8 cellular contexts compared by ENCODE assay signal in the genomic region with DNA sequence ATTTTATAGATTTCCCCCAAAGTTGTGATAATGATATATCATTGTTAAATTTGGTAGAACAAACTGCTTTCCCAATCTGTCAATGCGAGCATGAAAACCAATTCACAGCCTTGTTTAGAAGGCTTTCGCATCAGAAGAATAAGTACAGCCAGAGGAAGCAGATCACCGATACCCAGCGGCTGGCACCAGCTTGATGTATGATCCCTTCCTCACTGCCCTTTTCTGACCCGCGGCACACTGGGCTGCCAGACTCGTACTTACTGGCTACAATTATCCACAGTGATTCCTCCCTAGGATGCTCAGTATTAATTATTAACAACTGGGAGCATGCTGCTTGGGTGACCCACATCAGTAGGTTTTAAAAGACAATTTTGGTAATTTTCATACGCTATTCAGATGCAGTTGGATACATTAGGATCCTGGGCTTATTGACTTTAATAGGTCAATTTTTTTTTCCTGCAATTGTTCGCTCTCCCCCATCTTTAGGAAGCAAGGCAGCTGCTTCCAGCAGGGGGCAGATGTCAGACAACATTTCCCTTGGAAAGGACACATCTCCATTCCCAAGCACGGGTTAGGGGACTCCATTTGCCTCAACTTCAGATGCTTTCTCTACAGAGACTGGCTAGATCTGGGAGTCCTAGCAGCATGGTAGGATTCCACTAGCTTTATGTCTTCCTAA.
A peak's percentile ranks its signal among the peaks of the same experiment; 100 is the strongest.
DNase-seq lines count a peak whose midpoint lies in the region; ATAC-seq, FAIRE-seq and TF ChIP-seq lines count a peak whose summit lies in the region.

No MANE protein-coding gene starts in this region.

- no peak overlapping the region for H3K4me3 ChIP-seq in astrocyte (ENCODE audit: insufficient read depth, low read depth, low read length)
- H3K4me3 ChIP-seq in coronary artery, result no peak overlapping the region

- no peak overlapping the region for H3K27ac ChIP-seq in astrocyte (ENCODE audit: low read depth, low read length)
- no peak overlapping the region for H3K27ac ChIP-seq in coronary artery

- no peaks in the 10 kb centered on the region for H3K9me3 ChIP-seq in astrocyte (ENCODE audit: insufficient read depth, low read depth, low read length)

- no peaks in the 10 kb centered on the region for H3K9me3 Mint-ChIP-seq in astrocyte (ENCODE audit: unreplicated experiment)

- no peak overlapping the region for H2AFZ ChIP-seq in astrocyte (ENCODE audit: low read depth, low read length)

- DNase-seq in CMK (ENCODE audit: low read depth) (peak; percentile 1), HTR-8/SVneo (ENCODE audit: insufficient read length, low spot score) (peak; percentile 10), astrocyte (ENCODE audit: low read depth) (no peak), midbrain (lab: John Stamatoyannopoulos, UW) (peak; percentile 69), coronary artery (ENCODE audit: low spot score) (no peak), NCI-H1930 (lab: John Stamatoyannopoulos, UW) (no peak)
- no peak for DNase-seq in stimulated activated naive CD8-positive, alpha-beta T cell treated with anti-CD3 and anti-CD28 coated beads, Interleukin-15, Interleukin-2, amounts not matched to agents 100 U/mL and 50 U/mL, for 24 hours

- no peaks in the 10 kb centered on the region for H3K36me3 Mint-ChIP-seq in astrocyte (ENCODE audit: low read depth, unreplicated experiment)

- TF ChIP-seq CTCF in astrocyte (IDR thresholded peaks at IDR 0.05; ENCODE audit: insufficient read depth, low read depth, low read length) (peak; percentile 37), coronary artery (IDR thresholded peaks at IDR 0.05) (no peak)

- peaks cover 3% of the 10 kb centered on the region for H3K27me3 ChIP-seq in astrocyte (ENCODE audit: insufficient read depth, low read length)

- H3K4me1 ChIP-seq in astrocyte (ENCODE audit: insufficient read depth, low read length), result no peaks in the 10 kb centered on the region

- H3K4me3 Mint-ChIP-seq in astrocyte (ENCODE audit: unreplicated experiment), result no peak overlapping the region

- H3K4me2 ChIP-seq in astrocyte (ENCODE audit: low read length), result no peak overlapping the region

- no peaks in the 10 kb centered on the region for H4K20me1 ChIP-seq in astrocyte (ENCODE audit: insufficient read depth, low read length)

- no peaks in the 10 kb centered on the region for H3K79me2 ChIP-seq in astrocyte (ENCODE audit: insufficient read depth, low read length)

- FAIRE-seq in HTR-8/SVneo (lab: Jason Lieb, UNC) (no peak), astrocyte (lab: Jason Lieb, UNC) (no peak)

- H3K9ac ChIP-seq in astrocyte (ENCODE audit: low read length), result no peak overlapping the region

- H3K27me3 Mint-ChIP-seq in astrocyte (ENCODE audit: low read depth, unreplicated experiment), result peaks cover 5% of the 10 kb centered on the region

- no peaks in the 10 kb centered on the region for H3K36me3 ChIP-seq in astrocyte (ENCODE audit: insufficient read depth, low read length)

- no peak for ATAC-seq in GM19452 (IDR thresholded peaks at IDR 0.05; ENCODE audit: unreplicated experiment)
- ATAC-seq in stimulated activated naive CD8-positive, alpha-beta T cell treated with anti-CD3 and anti-CD28 coated beads, Interleukin-15, Interleukin-2, amounts not matched to agents 100 U/mL and 50 U/mL, for 24 hours, result no peak

- H3K27ac Mint-ChIP-seq in astrocyte (ENCODE audit: unreplicated experiment), result no peak overlapping the region

- H3K4me1 Mint-ChIP-seq in astrocyte (ENCODE audit: low read depth, unreplicated experiment), result peaks cover 14% of the 10 kb centered on the region

Comparison
In these comparisons a context has a peak if more than half of its experiments do, and no peak if none do; other contexts are left out.
1. DNase-seq: peak in CMK (single experiment), HTR-8/SVneo (single experiment) and midbrain (single experiment); none in astrocyte (single experiment), coronary artery (single experiment), NCI-H1930 (0 of 2) and stimulated activated naive CD8-positive, alpha-beta T cell treated with anti-CD3 and anti-CD28 coated beads, Interleukin-15, Interleukin-2, amounts not matched to agents 100 U/mL and 50 U/mL, for 24 hours (single experiment).